Comparison of ENCODE assay signal across 2 cellular contexts in the genomic region with DNA sequence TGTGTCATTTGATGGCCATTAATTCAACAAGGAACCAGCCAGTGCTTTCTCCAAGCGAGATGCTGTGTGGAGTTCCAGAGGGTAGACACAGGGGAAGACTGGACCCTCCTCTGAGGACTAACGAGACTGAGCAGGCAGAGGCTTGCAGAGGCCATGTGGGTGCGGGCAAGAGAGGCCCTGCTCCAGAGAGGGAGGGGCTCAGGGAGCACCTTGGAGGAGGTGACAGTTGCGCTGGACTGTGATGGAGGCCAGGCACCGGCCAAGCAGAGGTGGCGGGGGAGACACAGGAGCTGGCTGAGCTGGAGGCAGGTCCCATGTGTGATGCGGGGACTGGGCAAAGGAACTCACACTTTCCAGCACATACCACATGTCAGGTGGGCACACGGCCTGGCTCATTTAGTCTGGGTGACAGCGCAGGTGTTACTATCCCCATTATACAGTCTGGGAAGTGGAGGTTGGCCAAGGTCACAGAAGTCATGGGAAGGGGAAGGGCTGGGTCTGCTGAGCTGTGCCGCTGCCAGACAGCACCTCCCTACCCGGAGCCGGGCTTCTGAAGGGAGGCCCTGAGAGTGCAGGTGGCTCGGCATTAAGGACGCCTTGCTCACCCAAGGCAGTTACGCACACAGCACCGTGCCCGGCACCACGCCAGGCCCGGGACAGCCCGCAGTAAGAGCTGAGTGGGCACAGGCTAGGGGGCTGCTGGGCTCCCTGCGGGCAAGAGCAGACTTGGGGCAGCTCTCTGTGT.
TF ChIP-seq lines count a peak whose summit lies in the region.

No MANE protein-coding gene starts in this region.

TF ChIP-seq in HepG2, 621 proteins besides CTCF, POLR2A, EP300 and RAD21:
- TF ChIP-seq ZNF292 (CRISPR knock-in tag; IDR thresholded peaks at IDR 0.05; ENCODE audit: borderline replicate concordance, low read depth) (no peak), AGO2 (optimal IDR thresholded peaks at IDR 0.05; ENCODE audit: low read depth, low read length) (peak; percentile 48), ATM (IDR thresholded peaks at IDR 0.05; ENCODE audit: borderline replicate concordance) (no peak), ZNF570 (CRISPR knock-in tag; IDR thresholded peaks at IDR 0.05; ENCODE audit: borderline replicate concordance) (no peak)

TF ChIP-seq in WTC11, 78 proteins besides CTCF, POLR2A, EP300 and RAD21:
- TF ChIP-seq, protein P1, sequence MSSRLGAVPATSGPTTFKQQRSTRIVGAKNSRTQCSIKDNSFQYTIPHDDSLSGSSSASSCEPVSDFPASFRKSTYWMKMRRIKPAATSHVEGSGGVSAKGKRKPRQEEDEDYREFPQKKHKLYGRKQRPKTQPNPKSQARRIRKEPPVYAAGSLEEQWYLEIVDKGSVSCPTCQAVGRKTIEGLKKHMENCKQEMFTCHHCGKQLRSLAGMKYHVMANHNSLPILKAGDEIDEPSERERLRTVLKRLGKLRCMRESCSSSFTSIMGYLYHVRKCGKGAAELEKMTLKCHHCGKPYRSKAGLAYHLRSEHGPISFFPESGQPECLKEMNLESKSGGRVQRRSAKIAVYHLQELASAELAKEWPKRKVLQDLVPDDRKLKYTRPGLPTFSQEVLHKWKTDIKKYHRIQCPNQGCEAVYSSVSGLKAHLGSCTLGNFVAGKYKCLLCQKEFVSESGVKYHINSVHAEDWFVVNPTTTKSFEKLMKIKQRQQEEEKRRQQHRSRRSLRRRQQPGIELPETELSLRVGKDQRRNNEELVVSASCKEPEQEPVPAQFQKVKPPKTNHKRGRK (CRISPR knock-in tag; IDR thresholded peaks at IDR 0.05; ENCODE audit: borderline replicate concordance), result no peak
- TF ChIP-seq ESRRA (CRISPR knock-in tag; IDR thresholded peaks at IDR 0.05; ENCODE audit: borderline replicate concordance), result peak; percentile 29; the same call in 1 of the 2 replicates
TF ChIP-seq in WTC11: peak in this region for 1.
